1 cellular context compared by ENCODE assay signal in genomic region chr17:45345554-45346254, GRCh38.
TF ChIP-seq lines count a peak whose summit lies in the region.

No MANE protein-coding gene starts in this region.

TF ChIP-seq in HEK293, 187 proteins besides CTCF, POLR2A, EP300 and RAD21 (continued from another document and continues in another):
- TF ChIP-seq, protein P1, sequence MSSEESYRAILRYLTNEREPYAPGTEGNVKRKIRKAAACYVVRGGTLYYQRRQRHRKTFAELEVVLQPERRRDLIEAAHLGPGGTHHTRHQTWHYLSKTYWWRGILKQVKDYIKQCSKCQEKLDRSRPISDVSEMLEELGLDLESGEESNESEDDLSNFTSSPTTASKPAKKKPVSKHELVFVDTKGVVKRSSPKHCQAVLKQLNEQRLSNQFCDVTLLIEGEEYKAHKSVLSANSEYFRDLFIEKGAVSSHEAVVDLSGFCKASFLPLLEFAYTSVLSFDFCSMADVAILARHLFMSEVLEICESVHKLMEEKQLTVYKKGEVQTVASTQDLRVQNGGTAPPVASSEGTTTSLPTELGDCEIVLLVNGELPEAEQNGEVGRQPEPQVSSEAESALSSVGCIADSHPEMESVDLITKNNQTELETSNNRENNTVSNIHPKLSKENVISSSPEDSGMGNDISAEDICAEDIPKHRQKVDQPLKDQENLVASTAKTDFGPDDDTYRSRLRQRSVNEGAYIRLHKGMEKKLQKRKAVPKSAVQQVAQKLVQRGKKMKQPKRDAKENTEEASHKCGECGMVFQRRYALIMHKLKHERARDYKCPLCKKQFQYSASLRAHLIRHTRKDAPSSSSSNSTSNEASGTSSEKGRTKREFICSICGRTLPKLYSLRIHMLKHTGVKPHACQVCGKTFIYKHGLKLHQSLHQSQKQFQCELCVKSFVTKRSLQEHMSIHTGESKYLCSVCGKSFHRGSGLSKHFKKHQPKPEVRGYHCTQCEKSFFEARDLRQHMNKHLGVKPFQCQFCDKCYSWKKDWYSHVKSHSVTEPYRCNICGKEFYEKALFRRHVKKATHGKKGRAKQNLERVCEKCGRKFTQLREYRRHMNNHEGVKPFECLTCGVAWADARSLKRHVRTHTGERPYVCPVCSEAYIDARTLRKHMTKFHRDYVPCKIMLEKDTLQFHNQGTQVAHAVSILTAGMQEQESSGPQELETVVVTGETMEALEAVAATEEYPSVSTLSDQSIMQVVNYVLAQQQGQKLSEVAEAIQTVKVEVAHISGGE (tag by site-specific recombination; conservative IDR thresholded peaks at IDR 0.05; ENCODE audit: low read depth), result no peak
- TF ChIP-seq ZNF174 (tag by site-specific recombination; IDR thresholded peaks at IDR 0.05) (no peak), ZNF132 (tag by site-specific recombination; IDR thresholded peaks at IDR 0.05; ENCODE audit: borderline replicate concordance) (no peak), ZNF362 (tag by site-specific recombination; IDR thresholded peaks at IDR 0.05) (no peak), KLF9 (tag by site-specific recombination; IDR thresholded peaks at IDR 0.05; ENCODE audit: low read depth) (no peak), ZNF529 (tag by site-specific recombination; IDR thresholded peaks at IDR 0.05; ENCODE audit: insufficient replicate concordance) (peak; percentile 8), ZNF501 (tag by site-specific recombination; IDR thresholded peaks at IDR 0.05) (no peak), ZNF302 (tag by site-specific recombination; IDR thresholded peaks at IDR 0.05; ENCODE audit: low read depth) (no peak), IKZF3 (tag by site-specific recombination; IDR thresholded peaks at IDR 0.05) (peak; percentile 89), ZNF558 (tag by site-specific recombination; IDR thresholded peaks at IDR 0.05) (no peak), ZNF747 (tag by site-specific recombination; IDR thresholded peaks at IDR 0.05) (no peak), ZNF157 (tag by site-specific recombination; IDR thresholded peaks at IDR 0.05) (no peak), ZFP69B (tag by site-specific recombination; IDR thresholded peaks at IDR 0.05) (0 out of 2 replicates have a peak, but pooled peaks have one; percentile 31), KLF8 (tag by site-specific recombination; IDR thresholded peaks at IDR 0.05) (peak; percentile 55), ZNF624 (tag by site-specific recombination; IDR thresholded peaks at IDR 0.05) (no peak), ZNF610 (tag by site-specific recombination; IDR thresholded peaks at IDR 0.05; ENCODE audit: borderline replicate concordance) (0 out of 2 replicates have a peak, but pooled peaks have one; percentile 38), TRIM28 (IDR thresholded peaks at IDR 0.05; ENCODE audit: borderline replicate concordance, low read length) (peak; percentile 97), ZNF140 (tag by site-specific recombination; IDR thresholded peaks at IDR 0.05) (no peak), ZNF214 (tag by site-specific recombination; IDR thresholded peaks at IDR 0.05; ENCODE audit: borderline replicate concordance) (no peak), KLF1 (tag by site-specific recombination; IDR thresholded peaks at IDR 0.05) (no peak), ZNF530 (tag by site-specific recombination; IDR thresholded peaks at IDR 0.05; ENCODE audit: low read depth) (no peak), ZNF549 (tag by site-specific recombination; IDR thresholded peaks at IDR 0.05) (no peak), ZNF433 (tag by site-specific recombination; IDR thresholded peaks at IDR 0.05; ENCODE audit: low read depth) (no peak), ZNF248 (tag by site-specific recombination; IDR thresholded peaks at IDR 0.05) (no peak), ZNF843 (tag by site-specific recombination; IDR thresholded peaks at IDR 0.05) (peak; percentile 90), ZNF473 (tag by site-specific recombination; IDR thresholded peaks at IDR 0.05) (no peak), ZBTB8A (tag by site-specific recombination; IDR thresholded peaks at IDR 0.05) (peak; percentile 68), ZNF24 (tag by site-specific recombination; IDR thresholded peaks at IDR 0.05) (peak; percentile 77), ZNF518A (tag by site-specific recombination; conservative IDR thresholded peaks at IDR 0.05; ENCODE audit: low read depth) (0 out of 2 replicates have a peak, but pooled peaks have one; percentile 32), ZNF629 (tag by site-specific recombination; IDR thresholded peaks at IDR 0.05) (peak; percentile 75), ZNF837 (tag by site-specific recombination; IDR thresholded peaks at IDR 0.05) (no peak), ZNF146 (tag by site-specific recombination; IDR thresholded peaks at IDR 0.05) (peak; percentile 29; the same call in 1 of the 2 replicates), ZEB2 (tag by site-specific recombination; IDR thresholded peaks at IDR 0.05) (peak; percentile 95)
- TF ChIP-seq, protein P2, sequence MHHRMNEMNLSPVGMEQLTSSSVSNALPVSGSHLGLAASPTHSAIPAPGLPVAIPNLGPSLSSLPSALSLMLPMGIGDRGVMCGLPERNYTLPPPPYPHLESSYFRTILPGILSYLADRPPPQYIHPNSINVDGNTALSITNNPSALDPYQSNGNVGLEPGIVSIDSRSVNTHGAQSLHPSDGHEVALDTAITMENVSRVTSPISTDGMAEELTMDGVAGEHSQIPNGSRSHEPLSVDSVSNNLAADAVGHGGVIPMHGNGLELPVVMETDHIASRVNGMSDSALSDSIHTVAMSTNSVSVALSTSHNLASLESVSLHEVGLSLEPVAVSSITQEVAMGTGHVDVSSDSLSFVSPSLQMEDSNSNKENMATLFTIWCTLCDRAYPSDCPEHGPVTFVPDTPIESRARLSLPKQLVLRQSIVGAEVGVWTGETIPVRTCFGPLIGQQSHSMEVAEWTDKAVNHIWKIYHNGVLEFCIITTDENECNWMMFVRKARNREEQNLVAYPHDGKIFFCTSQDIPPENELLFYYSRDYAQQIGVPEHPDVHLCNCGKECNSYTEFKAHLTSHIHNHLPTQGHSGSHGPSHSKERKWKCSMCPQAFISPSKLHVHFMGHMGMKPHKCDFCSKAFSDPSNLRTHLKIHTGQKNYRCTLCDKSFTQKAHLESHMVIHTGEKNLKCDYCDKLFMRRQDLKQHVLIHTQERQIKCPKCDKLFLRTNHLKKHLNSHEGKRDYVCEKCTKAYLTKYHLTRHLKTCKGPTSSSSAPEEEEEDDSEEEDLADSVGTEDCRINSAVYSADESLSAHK (tag by site-specific recombination; IDR thresholded peaks at IDR 0.05), result peak; percentile 52; the same call in 1 of the 2 replicates
- TF ChIP-seq, protein P3, sequence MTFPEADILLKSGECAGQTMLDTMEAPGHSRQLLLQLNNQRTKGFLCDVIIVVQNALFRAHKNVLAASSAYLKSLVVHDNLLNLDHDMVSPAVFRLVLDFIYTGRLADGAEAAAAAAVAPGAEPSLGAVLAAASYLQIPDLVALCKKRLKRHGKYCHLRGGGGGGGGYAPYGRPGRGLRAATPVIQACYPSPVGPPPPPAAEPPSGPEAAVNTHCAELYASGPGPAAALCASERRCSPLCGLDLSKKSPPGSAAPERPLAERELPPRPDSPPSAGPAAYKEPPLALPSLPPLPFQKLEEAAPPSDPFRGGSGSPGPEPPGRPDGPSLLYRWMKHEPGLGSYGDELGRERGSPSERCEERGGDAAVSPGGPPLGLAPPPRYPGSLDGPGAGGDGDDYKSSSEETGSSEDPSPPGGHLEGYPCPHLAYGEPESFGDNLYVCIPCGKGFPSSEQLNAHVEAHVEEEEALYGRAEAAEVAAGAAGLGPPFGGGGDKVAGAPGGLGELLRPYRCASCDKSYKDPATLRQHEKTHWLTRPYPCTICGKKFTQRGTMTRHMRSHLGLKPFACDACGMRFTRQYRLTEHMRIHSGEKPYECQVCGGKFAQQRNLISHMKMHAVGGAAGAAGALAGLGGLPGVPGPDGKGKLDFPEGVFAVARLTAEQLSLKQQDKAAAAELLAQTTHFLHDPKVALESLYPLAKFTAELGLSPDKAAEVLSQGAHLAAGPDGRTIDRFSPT (tag by site-specific recombination; IDR thresholded peaks at IDR 0.05), result peak; percentile 77
- TF ChIP-seq, protein P4, sequence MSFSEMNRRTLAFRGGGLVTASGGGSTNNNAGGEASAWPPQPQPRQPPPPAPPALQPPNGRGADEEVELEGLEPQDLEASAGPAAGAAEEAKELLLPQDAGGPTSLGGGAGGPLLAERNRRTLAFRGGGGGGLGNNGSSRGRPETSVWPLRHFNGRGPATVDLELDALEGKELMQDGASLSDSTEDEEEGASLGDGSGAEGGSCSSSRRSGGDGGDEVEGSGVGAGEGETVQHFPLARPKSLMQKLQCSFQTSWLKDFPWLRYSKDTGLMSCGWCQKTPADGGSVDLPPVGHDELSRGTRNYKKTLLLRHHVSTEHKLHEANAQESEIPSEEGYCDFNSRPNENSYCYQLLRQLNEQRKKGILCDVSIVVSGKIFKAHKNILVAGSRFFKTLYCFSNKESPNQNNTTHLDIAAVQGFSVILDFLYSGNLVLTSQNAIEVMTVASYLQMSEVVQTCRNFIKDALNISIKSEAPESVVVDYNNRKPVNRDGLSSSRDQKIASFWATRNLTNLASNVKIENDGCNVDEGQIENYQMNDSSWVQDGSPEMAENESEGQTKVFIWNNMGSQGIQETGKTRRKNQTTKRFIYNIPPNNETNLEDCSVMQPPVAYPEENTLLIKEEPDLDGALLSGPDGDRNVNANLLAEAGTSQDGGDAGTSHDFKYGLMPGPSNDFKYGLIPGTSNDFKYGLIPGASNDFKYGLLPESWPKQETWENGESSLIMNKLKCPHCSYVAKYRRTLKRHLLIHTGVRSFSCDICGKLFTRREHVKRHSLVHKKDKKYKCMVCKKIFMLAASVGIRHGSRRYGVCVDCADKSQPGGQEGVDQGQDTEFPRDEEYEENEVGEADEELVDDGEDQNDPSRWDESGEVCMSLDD (tag by site-specific recombination; IDR thresholded peaks at IDR 0.05), result no peak
- TF ChIP-seq, protein P5, sequence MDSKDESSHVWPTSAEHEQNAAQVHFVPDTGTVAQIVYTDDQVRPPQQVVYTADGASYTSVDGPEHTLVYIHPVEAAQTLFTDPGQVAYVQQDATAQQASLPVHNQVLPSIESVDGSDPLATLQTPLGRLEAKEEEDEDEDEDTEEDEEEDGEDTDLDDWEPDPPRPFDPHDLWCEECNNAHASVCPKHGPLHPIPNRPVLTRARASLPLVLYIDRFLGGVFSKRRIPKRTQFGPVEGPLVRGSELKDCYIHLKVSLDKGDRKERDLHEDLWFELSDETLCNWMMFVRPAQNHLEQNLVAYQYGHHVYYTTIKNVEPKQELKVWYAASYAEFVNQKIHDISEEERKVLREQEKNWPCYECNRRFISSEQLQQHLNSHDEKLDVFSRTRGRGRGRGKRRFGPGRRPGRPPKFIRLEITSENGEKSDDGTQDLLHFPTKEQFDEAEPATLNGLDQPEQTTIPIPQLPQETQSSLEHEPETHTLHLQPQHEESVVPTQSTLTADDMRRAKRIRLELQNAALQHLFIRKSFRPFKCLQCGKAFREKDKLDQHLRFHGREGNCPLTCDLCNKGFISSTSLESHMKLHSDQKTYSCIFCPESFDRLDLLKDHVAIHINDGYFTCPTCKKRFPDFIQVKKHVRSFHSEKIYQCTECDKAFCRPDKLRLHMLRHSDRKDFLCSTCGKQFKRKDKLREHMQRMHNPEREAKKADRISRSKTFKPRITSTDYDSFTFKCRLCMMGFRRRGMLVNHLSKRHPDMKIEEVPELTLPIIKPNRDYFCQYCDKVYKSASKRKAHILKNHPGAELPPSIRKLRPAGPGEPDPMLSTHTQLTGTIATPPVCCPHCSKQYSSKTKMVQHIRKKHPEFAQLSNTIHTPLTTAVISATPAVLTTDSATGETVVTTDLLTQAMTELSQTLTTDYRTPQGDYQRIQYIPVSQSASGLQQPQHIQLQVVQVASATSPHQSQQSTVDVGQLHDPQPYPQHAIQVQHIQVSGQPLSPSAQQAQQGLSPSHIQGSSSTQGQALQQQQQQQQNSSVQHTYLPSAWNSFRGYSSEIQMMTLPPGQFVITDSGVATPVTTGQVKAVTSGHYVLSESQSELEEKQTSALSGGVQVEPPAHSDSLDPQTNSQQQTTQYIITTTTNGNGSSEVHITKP (tag by site-specific recombination; IDR thresholded peaks at IDR 0.05), result no peak
